8 cellular contexts compared by ENCODE assay signal in the genomic region with DNA sequence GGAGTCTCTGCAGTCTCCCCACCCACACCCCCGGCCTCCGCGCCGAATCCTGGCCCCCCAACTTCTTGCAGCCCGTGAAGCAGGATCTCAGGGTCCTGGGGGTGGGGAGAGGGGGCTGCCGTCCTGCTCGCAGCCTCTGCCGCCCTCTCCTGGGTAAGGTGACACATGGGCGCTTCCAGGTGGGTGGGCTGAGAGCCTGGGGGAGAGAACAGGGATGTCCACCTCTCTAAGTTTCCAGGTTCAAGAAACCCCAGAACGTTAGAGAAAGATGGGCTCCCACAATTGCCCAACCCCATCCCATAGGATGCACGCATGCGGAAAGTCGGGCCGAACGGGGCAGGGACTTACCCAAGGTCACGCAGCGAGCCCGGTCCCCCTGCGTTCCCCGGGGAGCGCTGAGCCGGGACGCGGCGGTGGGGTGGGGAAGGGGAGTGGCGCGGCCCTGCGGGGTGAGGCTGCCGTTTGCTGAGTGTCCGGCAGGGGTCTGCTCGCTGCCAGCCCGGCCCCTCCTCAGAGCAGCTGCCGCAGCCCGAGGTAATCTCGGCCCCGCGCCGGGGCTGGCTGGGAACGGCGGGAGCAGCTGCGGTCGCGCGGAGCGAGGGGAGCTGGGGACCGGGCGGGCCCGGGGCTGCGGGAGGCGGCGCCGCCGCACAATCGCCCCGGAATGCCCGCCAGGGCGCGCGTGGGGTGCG. TPM values are rescaled to one million over a fixed set of nuclear protein-coding genes. Genes with fewer than 3 reads are reported as not detected.
DNase-seq lines count a peak whose midpoint lies in the region; ATAC-seq, FAIRE-seq and TF ChIP-seq lines count a peak whose summit lies in the region.

No MANE protein-coding gene starts in this region.

- peak; percentile 72 for TF ChIP-seq CTCF in 22Rv1 (IDR thresholded peaks at IDR 0.05)

- H3K9me3 Mint-ChIP-seq in activated CD4-positive, alpha-beta memory T cell treated with anti-CD3 and anti-CD28 coated beads for 36 hours: no peaks in the 10 kb centered on the region
- no peaks in the 10 kb centered on the region for H3K9me3 Mint-ChIP-seq in stimulated activated naive B cell treated with anti-CD40 and anti-IgM and Interleukin-4, amounts not matched to agents 10 μg/mL and 1 μg/mL and 100 μg/mL, for 72 hours

- H3K27me3 ChIP-seq in effector memory CD4-positive, alpha-beta T cell (replicated peaks; ENCODE audit: control insufficient read depth, insufficient read depth, low read length, poor library complexity, severe bottlenecking): no peaks in the 10 kb centered on the region

- H3K4me1 ChIP-seq in effector memory CD4-positive, alpha-beta T cell (ENCODE audit: control insufficient read depth, insufficient read depth, low read length, poor library complexity, severe bottlenecking): peaks cover 23% of the 10 kb centered on the region
- H3K4me1 ChIP-seq in mesodermal cell (ENCODE audit: control insufficient read depth, insufficient read depth, low read length, poor library complexity, severe bottlenecking): peaks cover 9% of the 10 kb centered on the region

- H3K4me1 Mint-ChIP-seq in activated CD4-positive, alpha-beta memory T cell treated with anti-CD3 and anti-CD28 coated beads for 36 hours (ENCODE audit: low read depth): peaks cover 20% of the 10 kb centered on the region
- H3K4me1 Mint-ChIP-seq in stimulated activated naive B cell treated with anti-CD40 and anti-IgM and Interleukin-4, amounts not matched to agents 10 μg/mL and 1 μg/mL and 100 μg/mL, for 72 hours: peaks cover 14 to 39% of the 10 kb centered on the region in 2 donors

- peak overlapping the region; percentile 78 for H3K27ac ChIP-seq in 22Rv1
- peak overlapping the region; percentile 69 for H3K27ac ChIP-seq in effector memory CD4-positive, alpha-beta T cell (ENCODE audit: insufficient read depth, low read length, poor library complexity, severe bottlenecking)
- peak overlapping the region; percentile 74 for H3K27ac ChIP-seq in mesodermal cell (ENCODE audit: low read depth, low read length, severe bottlenecking)

- peaks cover 17% of the 10 kb centered on the region for H3K36me3 ChIP-seq in effector memory CD4-positive, alpha-beta T cell (ENCODE audit: control insufficient read depth, insufficient read depth, low read length)
- H3K36me3 ChIP-seq in mesodermal cell (ENCODE audit: control insufficient read depth, insufficient read depth, low read length): peaks cover 27% of the 10 kb centered on the region

- no peaks in the 10 kb centered on the region for H3K27me3 Mint-ChIP-seq in activated CD4-positive, alpha-beta memory T cell treated with anti-CD3 and anti-CD28 coated beads for 36 hours
- no peaks in the 10 kb centered on the region for H3K27me3 Mint-ChIP-seq in stimulated activated naive B cell treated with anti-CD40 and anti-IgM and Interleukin-4, amounts not matched to agents 10 μg/mL and 1 μg/mL and 100 μg/mL, for 72 hours

- ATAC-seq in HG03159 (IDR thresholded peaks at IDR 0.05; ENCODE audit: unreplicated experiment): peak; percentile 64
- ATAC-seq in stimulated activated naive B cell treated with anti-CD40 and anti-IgM and Interleukin-4, amounts not matched to agents 10 μg/mL and 1 μg/mL and 100 μg/mL, for 72 hours (replicated peaks): peak; percentile 87

- intact Hi-C loops in activated CD4-positive, alpha-beta memory T cell treated with anti-CD3 and anti-CD28 coated beads for 36 hours (cut with micrococcal nuclease): loop anchor here (1.0 to 2.0 kb wide), 3 partner anchors 46 to 80 kb away; partner anchors contain the start of genes POLA2 and TM7SF2

- peak; percentile 64 for DNase-seq in GM18507 (ENCODE audit: extremely low spot score, insufficient read length, low read depth)
- DNase-seq in NCI-H524 treated with DMSO at 0.1 percent for 48 hours (lab: John Stamatoyannopoulos, UW): peak; percentile 8
- DNase-seq in activated CD4-positive, alpha-beta memory T cell treated with anti-CD3 and anti-CD28 coated beads for 36 hours: peak; percentile 74
- DNase-seq in effector memory CD4-positive, alpha-beta T cell: peak; percentile 34 to 52 (median 35)
- peak; percentile 73 for DNase-seq in stimulated activated naive B cell treated with anti-CD40 and anti-IgM and Interleukin-4, amounts not matched to agents 10 μg/mL and 1 μg/mL and 100 μg/mL, for 72 hours

- peaks cover 5% of the 10 kb centered on the region for H3K36me3 Mint-ChIP-seq in activated CD4-positive, alpha-beta memory T cell treated with anti-CD3 and anti-CD28 coated beads for 36 hours
- peaks cover 6 to 15% of the 10 kb centered on the region in 2 donors for H3K36me3 Mint-ChIP-seq in stimulated activated naive B cell treated with anti-CD40 and anti-IgM and Interleukin-4, amounts not matched to agents 10 μg/mL and 1 μg/mL and 100 μg/mL, for 72 hours

- H3K4me3 Mint-ChIP-seq in activated CD4-positive, alpha-beta memory T cell treated with anti-CD3 and anti-CD28 coated beads for 36 hours: peak overlapping the region; percentile 87
- H3K4me3 Mint-ChIP-seq in stimulated activated naive B cell treated with anti-CD40 and anti-IgM and Interleukin-4, amounts not matched to agents 10 μg/mL and 1 μg/mL and 100 μg/mL, for 72 hours: peak overlapping the region; percentile 90 to 93

- no peak overlapping the region for H3K27ac Mint-ChIP-seq in activated CD4-positive, alpha-beta memory T cell treated with anti-CD3 and anti-CD28 coated beads for 36 hours
- peak overlapping the region; percentile 95 for H3K27ac Mint-ChIP-seq in stimulated activated naive B cell treated with anti-CD40 and anti-IgM and Interleukin-4, amounts not matched to agents 10 μg/mL and 1 μg/mL and 100 μg/mL, for 72 hours

- WGBS in mesodermal cell (ENCODE audit: insufficient coverage in 2 of 2), 2 experiments: 0 to 1% methylated on average over 46 to 47 of the region's 60 CpGs

- FAIRE-seq in GM18507 (lab: Jason Lieb, UNC): peak; percentile 65

- H3K4me3 ChIP-seq in effector memory CD4-positive, alpha-beta T cell (ENCODE audit: insufficient read depth, low read depth, low read length, poor library complexity, severe bottlenecking): peak overlapping the region; percentile 84
- peak overlapping the region; percentile 93 for H3K4me3 ChIP-seq in mesodermal cell (ENCODE audit: extremely low read depth, insufficient read depth, low read length, poor library complexity, severe bottlenecking)

- no peaks in the 10 kb centered on the region for H3K9me3 ChIP-seq in effector memory CD4-positive, alpha-beta T cell (ENCODE audit: control insufficient read depth, low read length)
- no peaks in the 10 kb centered on the region for H3K9me3 ChIP-seq in mesodermal cell (ENCODE audit: control insufficient read depth, low read length)

- POLR2A ChIA-PET in activated CD4-positive, alpha-beta memory T cell treated with anti-CD3 and anti-CD28 coated beads for 36 hours (lab: Charles Lee): interaction anchor here (0.9 to 2.8 kb wide), 11 partner anchors 10 to 152 kb away, joined by 3 to 16 read pairs (median 4); partner anchors contain the start of genes DPF2, FAU, MRPL49 and POLA2

- CTCF ChIA-PET in activated CD4-positive, alpha-beta memory T cell treated with anti-CD3 and anti-CD28 coated beads for 36 hours (lab: Charles Lee): interaction anchor here (0.6 to 3.6 kb wide), 17 partner anchors 10 to 134 kb away, joined by 3 to 18 read pairs (median 4); partner anchors contain the start of genes CDC42EP2, SPDYC and TM7SF2

RNA-seq across cellular contexts. Expression of gene CAPN1, which starts 0.7 kb away (rescaled TPM):
- total RNA-seq in activated CD4-positive, alpha-beta memory T cell treated with anti-CD3 and anti-CD28 coated beads for 36 hours: 100 to 1,000 TPM; 111 to 116 TPM
- 108 TPM for polyA plus RNA-seq in mesodermal cell (2013, experiment 1 of 2)
- polyA plus RNA-seq in mesodermal cell (2013, experiment 2 of 2): 98.8 TPM

RNA-seq across cellular contexts. Expression of gene SPDYC, which starts 11.0 kb away (rescaled TPM):
- not detected for total RNA-seq in activated CD4-positive, alpha-beta memory T cell treated with anti-CD3 and anti-CD28 coated beads for 36 hours
- not detected for polyA plus RNA-seq in mesodermal cell (2013, experiment 1 of 2)
- polyA plus RNA-seq in mesodermal cell (2013, experiment 2 of 2): not detected

RNA-seq across cellular contexts. Expression of gene SYVN1, which starts 46.7 kb away (rescaled TPM):
- 10 to 100 TPM; 24.5 to 26.2 TPM for total RNA-seq in activated CD4-positive, alpha-beta memory T cell treated with anti-CD3 and anti-CD28 coated beads for 36 hours
- 39.7 TPM for polyA plus RNA-seq in mesodermal cell (2013, experiment 1 of 2)
- 33.4 TPM for polyA plus RNA-seq in mesodermal cell (2013, experiment 2 of 2)

RNA-seq across cellular contexts. Expression of gene MRPL49, which starts 58.9 kb away (rescaled TPM):
- total RNA-seq in activated CD4-positive, alpha-beta memory T cell treated with anti-CD3 and anti-CD28 coated beads for 36 hours: 10 to 100 TPM; 48.5 to 52.5 TPM
- polyA plus RNA-seq in mesodermal cell (2013, experiment 1 of 2): 38.0 TPM
- 31.1 TPM for polyA plus RNA-seq in mesodermal cell (2013, experiment 2 of 2)

RNA-seq across cellular contexts. Expression of gene FAU, which starts 59.1 kb away (rescaled TPM):
- total RNA-seq in activated CD4-positive, alpha-beta memory T cell treated with anti-CD3 and anti-CD28 coated beads for 36 hours: 1,000 to 10,000 TPM; 1,138 to 1,149 TPM
- 921 TPM for polyA plus RNA-seq in mesodermal cell (2013, experiment 1 of 2)
- polyA plus RNA-seq in mesodermal cell (2013, experiment 2 of 2): 789 TPM

Comparison
In these comparisons a context has a peak if more than half of its experiments do, and no peak if none do; other contexts are left out.
1. Peak in every context shown above with its lines: DNase-seq, ATAC-seq, H3K4me3 ChIP-seq and H3K27ac ChIP-seq.
2. DNase-seq: peak in every context shown above with its lines; median percentile 74 in activated CD4-positive, alpha-beta memory T cell treated with anti-CD3 and anti-CD28 coated beads for 36 hours; 73 in stimulated activated naive B cell treated with anti-CD40 and anti-IgM and Interleukin-4, amounts not matched to agents 10 μg/mL and 1 μg/mL and 100 μg/mL, for 72 hours; 64 in GM18507; 35 in effector memory CD4-positive, alpha-beta T cell; 8 in NCI-H524 treated with DMSO at 0.1 percent for 48 hours.